Comparison of ENCODE assay signal across 12 cellular contexts in genomic region chr9:99264070-99264469, GRCh38. TPM values are rescaled to one million over a fixed set of nuclear protein-coding genes. Genes with fewer than 3 reads are reported as not detected.
A peak's percentile ranks its signal among the peaks of the same experiment; 100 is the strongest.
DNase-seq lines count a peak whose midpoint lies in the region; ATAC-seq and TF ChIP-seq lines count a peak whose summit lies in the region.
"Had no signal": no experiment of that assay in that cellular context is flagged by ENCODE, and none has a peak within 500 bp of the region (broad histone marks: within the 10 kb centered on the region; RNA-seq: fewer than 3 reads in every experiment).

No MANE protein-coding gene starts in this region.

- H3K4me3 ChIP-seq in AG04449 (ENCODE audit: low read depth, low read length) (no peak overlapping the region), OCI-LY7 (ENCODE audit: low read depth, low read length, poor library complexity, severe bottlenecking) (no peak overlapping the region)
- H3K4me3 ChIP-seq: heart left ventricle, upper lobe of left lung had no signal

- H3K4me2 ChIP-seq in OCI-LY7 (ENCODE audit: low read length), result no peak overlapping the region

- H3K4me1 ChIP-seq in OCI-LY7 (ENCODE audit: insufficient read depth, low read length, poor library complexity, severe bottlenecking), result peaks cover 21% of the 10 kb centered on the region

- CTCF ChIA-PET in AG04449 (lab: Yijun Ruan, JAX) (interaction anchor here (2.5 kb wide), 2 partner anchors 79 to 742 kb away, joined by 6 to 7 read pairs; no protein-coding TSS in a partner anchor), OCI-LY7 (lab: Charles Lee; ENCODE audit: unreplicated experiment) (interaction anchor here (0.6 kb wide), 1 partner anchor 876 kb away, joined by 3 read pairs; no protein-coding TSS in a partner anchor)

- H3K9me3 ChIP-seq in OCI-LY7 (ENCODE audit: low read length), result no peaks in the 10 kb centered on the region
- H3K9me3 ChIP-seq: heart left ventricle, upper lobe of left lung had no signal

- no peak overlapping the region for H3K27ac ChIP-seq in OCI-LY7 (ENCODE audit: low read depth, low read length, poor library complexity, severe bottlenecking)
- H3K27ac ChIP-seq: heart left ventricle, upper lobe of left lung had no signal

- peak; percentile 39 for ATAC-seq in esophagus mucosa
- no peak for ATAC-seq in HG03135 (IDR thresholded peaks at IDR 0.05; ENCODE audit: unreplicated experiment)
- ATAC-seq: heart left ventricle had no signal

- H3K36me3 ChIP-seq in OCI-LY7 (ENCODE audit: insufficient read depth, low read length), result no peaks in the 10 kb centered on the region
- H3K36me3 ChIP-seq: heart left ventricle, upper lobe of left lung had no signal

- no TSS peak for BruUV-seq in OCI-LY7 (replicated peaks; lab: Mats Ljungman, UMichigan)

- no peaks in the 10 kb centered on the region for H3K79me2 ChIP-seq in OCI-LY7 (ENCODE audit: insufficient read depth, low read depth, low read length)

- TF ChIP-seq CTCF in AG04449 (IDR thresholded peaks at IDR 0.05; ENCODE audit: insufficient read depth, low read length, missing control alignments) (peak; percentile 20), GM10266 (IDR thresholded peaks at IDR 0.05; ENCODE audit: control insufficient read depth, insufficient read depth, low read depth, missing control alignments) (peak; percentile 14), OCI-LY7 (conservative IDR thresholded peaks at IDR 0.05; ENCODE audit: low read length) (peak; percentile 65)

- POLR2A ChIA-PET in AG04449 (lab: Yijun Ruan, JAX) (no interaction called here), OCI-LY7 (lab: Charles Lee) (interaction anchor here (1.0 kb wide), 1 partner anchor 23 kb away, joined by 3 read pairs; no protein-coding TSS in a partner anchor)

- no peak for DNase-seq in AG04449 (ENCODE audit: low read depth, low spot score)
- no peak for DNase-seq in GM10266 (ENCODE audit: extremely low spot score)
- DNase-seq in OCI-LY7 (ENCODE audit: low spot score), result no peak
- DNase-seq in effector CD4-positive, alpha-beta T cell, result no peak
- DNase-seq in cerebellum (ENCODE audit: low spot score), result no peak
- no peak for DNase-seq in KG1 (lab: John Stamatoyannopoulos, UW)
- DNase-seq: amygdala, heart left ventricle, NCI-H2227 treated with DMSO at 0.1 percent for 48 hours, upper lobe of left lung had no signal

- no peaks in the 10 kb centered on the region for H4K20me1 ChIP-seq in OCI-LY7 (ENCODE audit: insufficient read depth, low read length)

- H3K9me2 ChIP-seq in OCI-LY7 (ENCODE audit: insufficient read depth, low read length), result no peaks in the 10 kb centered on the region

- no peak overlapping the region for H2AFZ ChIP-seq in OCI-LY7 (ENCODE audit: low read length)

- intact Hi-C loops in OCI-LY7 (cut with micrococcal nuclease; ENCODE audit: unreplicated experiment), result loop anchor here (2.0 to 10.0 kb wide), 2 partner anchors 77 to 741 kb away; no protein-coding TSS in a partner anchor

RNA-seq across cellular contexts. Expression of gene SEC61B, which starts 42.0 kb away (rescaled TPM):
- total RNA-seq in OCI-LY7 (2014; rRNA removed; shearing (Covaris generic)), result 97.5 and 106 TPM in 2 replicates
- 234 and 279 TPM in 2 replicates for total RNA-seq in OCI-LY7 (2022)
- total RNA-seq in esophagus mucosa, result 75.8 TPM
- total RNA-seq in cerebellum, result 30.0 TPM

RNA-seq across cellular contexts. Expression of gene ALG2, which starts 42.3 kb away (rescaled TPM):
- total RNA-seq in OCI-LY7 (2014; rRNA removed; shearing (Covaris generic)), result 22.2 and 26.5 TPM in 2 replicates
- 35.2 and 35.3 TPM in 2 replicates for total RNA-seq in OCI-LY7 (2022)
- total RNA-seq in esophagus mucosa, result 12.2 TPM
- total RNA-seq in cerebellum, result 17.1 TPM

Comparison
In these comparisons a context has a peak if more than half of its experiments do, and no peak if none do; other contexts are left out.
1. CTCF ChIP-seq: peak in every context shown above with its lines; median percentile 65 in OCI-LY7; 20 in AG04449; 14 in GM10266.